Comparison of ENCODE assay signal across 16 cellular contexts in genomic region chr1:21139601-21140000, GRCh38. TPM values are rescaled to one million over a fixed set of nuclear protein-coding genes. Genes with fewer than 3 reads are reported as not detected.
A peak's percentile ranks its signal among the peaks of the same experiment; 100 is the strongest.
DNase-seq lines count a peak whose midpoint lies in the region; ATAC-seq and TF ChIP-seq lines count a peak whose summit lies in the region.
"Had no signal": no experiment of that assay in that cellular context is flagged by ENCODE, and none has a peak within 500 bp of the region (broad histone marks: within the 10 kb centered on the region; RNA-seq: fewer than 3 reads in every experiment).

No MANE protein-coding gene starts in this region.

- H3K4me1 Mint-ChIP-seq in CD14-positive monocyte, result peaks cover 12% of the 10 kb centered on the region
- H3K4me1 Mint-ChIP-seq: activated CD8-positive, alpha-beta memory T cell treated with anti-CD3 and anti-CD28 coated beads, Interleukin-2, amount 10 ng/mL, durations not matched to agents 7 days and 5 days had no signal

- intact Hi-C loops in Right ventricle myocardium inferior (cut with DNase I) (no loop called here), OCI-LY7 (cut with micrococcal nuclease; ENCODE audit: unreplicated experiment) (no loop called here), heart right ventricle (cut with DNase I) (no loop called here), CD14-positive monocyte (cut with micrococcal nuclease) (no loop called here), upper lobe of right lung (cut with DNase I) (no loop called here)

- POLR2A ChIA-PET in OCI-LY7 (lab: Charles Lee), result interaction anchor here (1.2 kb wide), 1 partner anchor 95 kb away, joined by 3 read pairs; no protein-coding TSS in a partner anchor

- no peaks in the 10 kb centered on the region for H3K9me2 ChIP-seq in OCI-LY7 (ENCODE audit: insufficient read depth, low read length)

- H3K27me3 ChIP-seq in right atrium auricular region (no peaks in the 10 kb centered on the region), heart right ventricle (no peaks in the 10 kb centered on the region), upper lobe of right lung (no peaks in the 10 kb centered on the region)
- H3K27me3 ChIP-seq: colonic mucosa, MG63, spleen had no signal

- CTCF ChIA-PET in OCI-LY7 (lab: Charles Lee; ENCODE audit: unreplicated experiment), result no interaction called here

- BruUV-seq in OCI-LY7 (replicated peaks; lab: Mats Ljungman, UMichigan), result no TSS peak

- no peak overlapping the region for H2AFZ ChIP-seq in OCI-LY7 (ENCODE audit: low read length)

- peak overlapping the region in 1 of 7 donors; percentile 42 for H3K27ac Mint-ChIP-seq in CD14-positive monocyte
- H3K27ac Mint-ChIP-seq: activated CD8-positive, alpha-beta memory T cell treated with anti-CD3 and anti-CD28 coated beads, Interleukin-2, amount 10 ng/mL, durations not matched to agents 7 days and 5 days; activated naive CD8-positive, alpha-beta T cell had no signal

- peaks cover 6% of the 10 kb centered on the region; the same call in 1 of the 2 replicates for H3K79me2 ChIP-seq in OCI-LY7 (ENCODE audit: insufficient read depth, low read depth, low read length)

- peaks cover 0 to 11% of the 10 kb centered on the region in 2 donors for H3K4me1 ChIP-seq in right atrium auricular region
- H3K4me1 ChIP-seq in OCI-LY7 (ENCODE audit: insufficient read depth, low read length, poor library complexity, severe bottlenecking), result peaks cover 22% of the 10 kb centered on the region
- peaks cover 0 to 24% (median 11%) of the 10 kb centered on the region in 9 donors for H3K4me1 ChIP-seq in heart right ventricle
- H3K4me1 ChIP-seq in upper lobe of right lung, result no peaks in the 10 kb centered on the region
- H3K4me1 ChIP-seq: colonic mucosa had no signal

- no peaks in the 10 kb centered on the region; the same call in 1 of the 2 replicates for H4K20me1 ChIP-seq in OCI-LY7 (ENCODE audit: insufficient read depth, low read length)

- H3K27me3 Mint-ChIP-seq in CD14-positive monocyte (ENCODE audit: low read depth in 3 of 3), result no peaks in the 10 kb centered on the region
- H3K27me3 Mint-ChIP-seq: activated CD8-positive, alpha-beta memory T cell treated with anti-CD3 and anti-CD28 coated beads, Interleukin-2, amount 10 ng/mL, durations not matched to agents 7 days and 5 days; activated naive CD8-positive, alpha-beta T cell had no signal

- H3K9me3 ChIP-seq in right atrium auricular region, result no peaks in the 10 kb centered on the region
- H3K9me3 ChIP-seq in OCI-LY7 (ENCODE audit: low read length), result no peaks in the 10 kb centered on the region
- no peaks in the 10 kb centered on the region for H3K9me3 ChIP-seq in heart right ventricle
- no peaks in the 10 kb centered on the region for H3K9me3 ChIP-seq in upper lobe of right lung
- H3K9me3 ChIP-seq: colonic mucosa, MG63, spleen had no signal

- peaks cover 35 to 57% of the 10 kb centered on the region in 2 donors for H3K36me3 Mint-ChIP-seq in CD14-positive monocyte

- H3K27ac ChIP-seq in right atrium auricular region (no peak overlapping the region), OCI-LY7 (ENCODE audit: low read depth, low read length, poor library complexity, severe bottlenecking) (peak overlapping the region; percentile 31), heart right ventricle (peak overlapping the region in 1 of 10 donors; percentile 1), upper lobe of right lung (no peak overlapping the region)
- H3K27ac ChIP-seq: colonic mucosa, HL-60 had no signal

- H3K9me3 Mint-ChIP-seq in CD14-positive monocyte, result no peaks in the 10 kb centered on the region

- H3K4me3 ChIP-seq in right atrium auricular region, result no peak overlapping the region
- H3K4me3 ChIP-seq in OCI-LY7 (ENCODE audit: low read depth, low read length, poor library complexity, severe bottlenecking), result no peak overlapping the region
- H3K4me3 ChIP-seq in heart right ventricle, result no peak overlapping the region
- H3K4me3 ChIP-seq in upper lobe of right lung, result no peak overlapping the region
- H3K4me3 ChIP-seq: colonic mucosa, MG63, spleen had no signal

- DNase-seq in Right ventricle myocardium inferior (ENCODE audit: missing footprints), result no peak
- no peak for DNase-seq in right atrium auricular region (ENCODE audit: low spot score)
- DNase-seq in OCI-LY7 (ENCODE audit: low spot score), result peak; percentile 48
- DNase-seq in heart right ventricle, result peak; percentile 38 to 64
- DNase-seq in activated naive CD4-positive, alpha-beta T cell (lab: John Stamatoyannopoulos, UW), result no peak
- no peak for DNase-seq in CD14-positive monocyte (ENCODE audit: low spot score)
- DNase-seq in upper lobe of right lung, result no peak
- no peak for DNase-seq in D341Med (ENCODE audit: low spot score)
- DNase-seq: activated CD8-positive, alpha-beta memory T cell treated with anti-CD3 and anti-CD28 coated beads, Interleukin-2, amount 10 ng/mL, durations not matched to agents 7 days and 5 days; colonic mucosa; islet precursor cell; MG63; spleen; trophoblast cell had no signal

- TF ChIP-seq CTCF in right atrium auricular region (IDR thresholded peaks at IDR 0.05) (no peak), OCI-LY7 (conservative IDR thresholded peaks at IDR 0.05; ENCODE audit: low read length) (no peak), heart right ventricle (IDR thresholded peaks at IDR 0.05) (no peak), CD14-positive monocyte (IDR thresholded peaks at IDR 0.05) (no peak), upper lobe of right lung (IDR thresholded peaks at IDR 0.05) (no peak)

- 8 to 12% methylated on average over 2 of the region's 2 CpGs for WGBS in heart right ventricle, 2 donors

- ATAC-seq in Right ventricle myocardium inferior, result peak; percentile 52
- peak; percentile 61 to 85 (median 71) for ATAC-seq in heart right ventricle
- ATAC-seq in upper lobe of right lung, result no peak
- ATAC-seq: activated CD8-positive, alpha-beta memory T cell treated with anti-CD3 and anti-CD28 coated beads, Interleukin-2, amount 10 ng/mL, durations not matched to agents 7 days and 5 days had no signal

- H3K36me3 ChIP-seq in right atrium auricular region, result peaks cover 6% of the 10 kb centered on the region
- peaks cover 7% of the 10 kb centered on the region; the same call in 1 of the 2 replicates for H3K36me3 ChIP-seq in OCI-LY7 (ENCODE audit: insufficient read depth, low read length)
- H3K36me3 ChIP-seq in heart right ventricle, result peaks cover 0 to 42% (median 0%) of the 10 kb centered on the region in 9 donors
- peaks cover 23% of the 10 kb centered on the region for H3K36me3 ChIP-seq in upper lobe of right lung
- H3K36me3 ChIP-seq: colonic mucosa had no signal

- no peak overlapping the region for H3K4me3 Mint-ChIP-seq in CD14-positive monocyte
- H3K4me3 Mint-ChIP-seq: activated CD8-positive, alpha-beta memory T cell treated with anti-CD3 and anti-CD28 coated beads, Interleukin-2, amount 10 ng/mL, durations not matched to agents 7 days and 5 days; activated naive CD8-positive, alpha-beta T cell had no signal

- peak overlapping the region; percentile 45 for H3K4me2 ChIP-seq in OCI-LY7 (ENCODE audit: low read length)

RNA-seq across cellular contexts. Expression of gene EIF4G3, which starts 37.1 kb away (rescaled TPM):
- total RNA-seq in Right ventricle myocardium inferior (25.6 TPM), right atrium auricular region (10 to 100 TPM; 33.4 to 38.5 TPM), OCI-LY7 (2022) (62.1 and 66.0 TPM in 2 replicates), heart right ventricle (10 to 100 TPM; 30.9 to 50.2 (median 37.2) TPM), upper lobe of right lung (44.5 TPM)
- 28.5 and 29.3 TPM in 2 replicates for total RNA-seq in OCI-LY7 (2014; rRNA removed; shearing (Covaris generic))
- polyA plus RNA-seq in heart right ventricle (10 to 100 TPM; 13.3 to 22.5 TPM), CD14-positive monocyte (1 to 10 TPM; 5.1 to 5.8 TPM)

Comparison
In these comparisons a context has a peak if more than half of its experiments do, and no peak if none do; other contexts are left out.
1. DNase-seq: peak in OCI-LY7 (single experiment) and heart right ventricle (2 of 2); none in Right ventricle myocardium inferior (single experiment), right atrium auricular region (single experiment), activated naive CD4-positive, alpha-beta T cell (0 of 4), CD14-positive monocyte (single experiment), upper lobe of right lung (single experiment) and D341Med (single experiment).